ENCODE assay signal across 9 cellular contexts in the genomic region with DNA sequence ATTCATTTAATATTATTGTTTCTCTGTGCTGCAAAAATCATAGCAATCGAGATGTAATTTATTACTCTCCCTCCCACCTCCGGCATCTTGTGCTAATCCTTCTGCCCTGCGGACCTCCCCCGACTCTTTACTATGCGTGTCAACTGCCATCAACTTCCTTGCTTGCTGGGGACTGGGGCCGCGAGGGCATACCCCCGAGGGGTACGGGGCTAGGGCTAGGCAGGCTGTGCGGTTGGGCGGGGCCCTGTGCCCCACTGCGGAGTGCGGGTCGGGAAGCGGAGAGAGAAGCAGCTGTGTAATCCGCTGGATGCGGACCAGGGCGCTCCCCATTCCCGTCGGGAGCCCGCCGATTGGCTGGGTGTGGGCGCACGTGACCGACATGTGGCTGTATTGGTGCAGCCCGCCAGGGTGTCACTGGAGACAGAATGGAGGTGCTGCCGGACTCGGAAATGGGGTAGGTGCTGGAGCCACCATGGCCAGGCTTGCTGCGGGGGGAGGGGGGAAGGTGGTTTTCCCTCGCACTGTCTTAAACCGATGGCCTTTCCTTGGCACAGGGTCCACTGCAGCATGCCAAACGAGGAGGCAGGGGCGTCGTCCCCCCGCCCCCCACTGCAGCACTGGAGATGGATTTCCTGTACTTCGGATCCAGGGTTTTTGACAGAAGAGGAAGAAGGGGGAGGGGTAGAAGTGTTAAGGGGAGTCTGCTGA. TPM values are rescaled to one million over a fixed set of nuclear protein-coding genes. Genes with fewer than 3 reads are reported as not detected.
DNase-seq lines count a peak whose midpoint lies in the region; ATAC-seq, FAIRE-seq and TF ChIP-seq lines count a peak whose summit lies in the region.
"Had no signal": no experiment of that assay in that cellular context is flagged by ENCODE, and none has a peak within 500 bp of the region (broad histone marks: within the 10 kb centered on the region; RNA-seq: fewer than 3 reads in every experiment).

APC (plus strand) TSS at position 414 of the 708 bp plus-strand sequence. CDS start 17,006 bp downstream, outside the sequence.

- DNase-seq in BJ (ENCODE audit: low read depth) (peak; percentile 39), GM19239 (ENCODE audit: insufficient read length, low spot score) (peak; percentile 72), NCI-H774 (lab: John Stamatoyannopoulos, UW) (peak; percentile 80), right lobe of liver (peak; percentile 84 to 88 (median 87))
- DNase-seq in activated CD4-positive, alpha-beta memory T cell treated with anti-CD3 and anti-CD28 coated beads for 36 hours = peak; percentile 93
- peak; percentile 80 for DNase-seq in stimulated activated CD4-positive, alpha-beta T cell treated with anti-CD3 and anti-CD28 coated beads, Interleukin-4, amount 100 ng/mL, for 1 hour

- intact Hi-C loops in activated CD4-positive, alpha-beta memory T cell treated with anti-CD3 and anti-CD28 coated beads for 36 hours (cut with micrococcal nuclease) = loop anchor here (1.0 kb wide), 2 partner anchors 30 to 184 kb away; no protein-coding TSS in a partner anchor
- intact Hi-C loops in right lobe of liver (cut with DNase I) = no loop called here

- H3K4me3 Mint-ChIP-seq in activated CD4-positive, alpha-beta memory T cell treated with anti-CD3 and anti-CD28 coated beads for 36 hours = peak within 1 kb of the TSS; percentile 93

- POLR2A ChIA-PET in BJ (lab: Charles Lee) = no interaction called here
- POLR2A ChIA-PET in activated CD4-positive, alpha-beta memory T cell treated with anti-CD3 and anti-CD28 coated beads for 36 hours (lab: Charles Lee) = no interaction called here

- no peaks in the 10 kb centered on the region for H3K9me3 Mint-ChIP-seq in activated CD4-positive, alpha-beta memory T cell treated with anti-CD3 and anti-CD28 coated beads for 36 hours

- no peaks in the 10 kb centered on the region for H3K36me3 ChIP-seq in BJ (ENCODE audit: control insufficient read depth, insufficient read depth, low read length)
- no peaks in the 10 kb centered on the region for H3K36me3 ChIP-seq in duodenal mucosa (ENCODE audit: control insufficient read depth in 1 of 2, insufficient read depth in 2 of 2, low read length in 2 of 2)
- H3K36me3 ChIP-seq in right lobe of liver = no peaks in the 10 kb centered on the region

- peak; percentile 97 for FAIRE-seq in GM19239 (lab: Jason Lieb, UNC)

- H3K9me3 ChIP-seq in duodenal mucosa (ENCODE audit: control insufficient read depth in 1 of 2, low read length in 2 of 2) (no peaks in the 10 kb centered on the region), right lobe of liver (no peaks in the 10 kb centered on the region)

- WGBS in right lobe of liver (ENCODE audit: insufficient coverage, low coverage, low lambda C conversion rate, missing lambda C conversion rate) = 14% methylated on average over 19 of the region's 36 CpGs

- TF ChIP-seq POLR2A in right lobe of liver (IDR thresholded peaks at IDR 0.05) = no peak

- peak within 1 kb of the TSS; percentile 53 for H3K27ac Mint-ChIP-seq in activated CD4-positive, alpha-beta memory T cell treated with anti-CD3 and anti-CD28 coated beads for 36 hours

- H3K9ac ChIP-seq in duodenal mucosa (ENCODE audit: low read depth in 1 of 2, low read length in 2 of 2) = peak within 1 kb of the TSS; percentile 41 to 48

- H3K27ac ChIP-seq in duodenal mucosa (ENCODE audit: low read depth, low read length) (no peak within 1 kb of the TSS), right lobe of liver (peak within 1 kb of the TSS; percentile 20 to 44 (median 37))
- H3K27ac ChIP-seq: VCaP had no signal

- CTCF ChIA-PET in BJ (lab: Yijun Ruan, JAX) = interaction anchor here (1.0 to 2.8 kb wide), 4 partner anchors 9 to 33 kb away, joined by 3 to 9 read pairs (median 4); no protein-coding TSS in a partner anchor
- CTCF ChIA-PET in activated CD4-positive, alpha-beta memory T cell treated with anti-CD3 and anti-CD28 coated beads for 36 hours (lab: Charles Lee) = interaction anchor here (0.8 to 1.4 kb wide), 6 partner anchors 19 to 226 kb away, joined by 3 read pairs; no protein-coding TSS in a partner anchor

- H3K27me3 Mint-ChIP-seq in activated CD4-positive, alpha-beta memory T cell treated with anti-CD3 and anti-CD28 coated beads for 36 hours = no peaks in the 10 kb centered on the region

- no peaks in the 10 kb centered on the region for H3K36me3 Mint-ChIP-seq in activated CD4-positive, alpha-beta memory T cell treated with anti-CD3 and anti-CD28 coated beads for 36 hours

- TF ChIP-seq CTCF in BJ (IDR thresholded peaks at IDR 0.05; ENCODE audit: insufficient read depth, low read depth, low read length) (no peak; the same call in 1 of the 2 replicates), right lobe of liver (IDR thresholded peaks at IDR 0.05) (peak in 1 of 4 donors; percentile 18)

- H3K4me1 ChIP-seq in duodenal mucosa (ENCODE audit: control insufficient read depth in 1 of 2, insufficient read depth in 2 of 2, low read length in 2 of 2) (peaks cover 0 to 8% of the 10 kb centered on the region in 2 donors), right lobe of liver (peaks cover 0 to 11% (median 0%) of the 10 kb centered on the region in 4 donors)

- H3K4me3 ChIP-seq in BJ (ENCODE audit: low read depth, low read length) (peak within 1 kb of the TSS; percentile 89), duodenal mucosa (ENCODE audit: low read depth in 1 of 2, low read length in 2 of 2) (peak within 1 kb of the TSS; percentile 84 to 86), right lobe of liver (peak within 1 kb of the TSS; percentile 33 to 56 (median 48))

- H3K27me3 ChIP-seq in BJ (ENCODE audit: control insufficient read depth, insufficient read depth, low read length) = no peaks in the 10 kb centered on the region
- H3K27me3 ChIP-seq in duodenal mucosa (ENCODE audit: control insufficient read depth in 1 of 2, insufficient read depth in 2 of 2, low read length in 2 of 2) = no peaks in the 10 kb centered on the region
- no peaks in the 10 kb centered on the region for H3K27me3 ChIP-seq in right lobe of liver

- ATAC-seq in HG03439 (IDR thresholded peaks at IDR 0.05; ENCODE audit: unreplicated experiment) = peak; percentile 99
- peak; percentile 97 to 98 (median 98) for ATAC-seq in right lobe of liver

- H3K4me1 Mint-ChIP-seq in activated CD4-positive, alpha-beta memory T cell treated with anti-CD3 and anti-CD28 coated beads for 36 hours (ENCODE audit: low read depth) = peaks cover 13% of the 10 kb centered on the region

RNA-seq across cellular contexts. Expression of gene APC, which starts in this region (rescaled TPM):
- 14.7 and 19.1 TPM in 2 replicates for polyA plus RNA-seq in BJ (2011; rRNA removed)
- 26.9 and 36.9 TPM in 2 replicates for polyA minus RNA-seq in BJ (2011; rRNA and poly(A)+ RNA removed)
- total RNA-seq in activated CD4-positive, alpha-beta memory T cell treated with anti-CD3 and anti-CD28 coated beads for 36 hours = 10 to 100 TPM; 17.3 to 20.1 TPM
- 10 to 100 TPM; 12.4 to 34.5 (median 16.9) TPM for total RNA-seq in right lobe of liver

Comparison
In these comparisons a context has a peak if more than half of its experiments do, and no peak if none do; other contexts are left out.
1. DNase-seq: peak in every context shown above with its lines; median percentile 93 in activated CD4-positive, alpha-beta memory T cell treated with anti-CD3 and anti-CD28 coated beads for 36 hours; 87 in right lobe of liver; 80 in NCI-H774; 80 in stimulated activated CD4-positive, alpha-beta T cell treated with anti-CD3 and anti-CD28 coated beads, Interleukin-4, amount 100 ng/mL, for 1 hour; 72 in GM19239; 39 in BJ.